Comparison of ENCODE assay signal across 21 cellular contexts in genomic region chr1:226212545-226212944, GRCh38. TPM values are rescaled to one million over a fixed set of nuclear protein-coding genes. Genes with fewer than 3 reads are reported as not detected.
DNase-seq lines count a peak whose midpoint lies in the region; ATAC-seq, FAIRE-seq and TF ChIP-seq lines count a peak whose summit lies in the region.
"Had no signal": no experiment of that assay in that cellular context is flagged by ENCODE, and none has a peak within 500 bp of the region (broad histone marks: within the 10 kb centered on the region; RNA-seq: fewer than 3 reads in every experiment).

No MANE protein-coding gene starts in this region.

- no peaks in the 10 kb centered on the region for H3K79me1 ChIP-seq in H1 (ENCODE audit: low read depth, low read length)

- H3K4ac ChIP-seq in H1 (replicated peaks; ENCODE audit: insufficient read length, low read depth, low read length), result no peak overlapping the region

- TF ChIP-seq RAD21 in H1 (IDR thresholded peaks at IDR 0.05 in 1 of 2, conservative IDR thresholded peaks at IDR 0.05 in 1 of 2; ENCODE audit: low read depth in 2 of 2, low read length in 2 of 2), result no peak

- POLR2A ChIA-PET in H1 (lab: Charles Lee; ENCODE audit: partially characterized antibody), result interaction anchor here (0.6 kb wide), 1 partner anchor 16 kb away, joined by 4 read pairs; no protein-coding TSS in a partner anchor
- POLR2A ChIA-PET in naive thymus-derived CD4-positive, alpha-beta T cell (lab: Charles Lee), result interaction anchor here (0.5 kb wide), 1 partner anchor 89 kb away, joined by 3 read pairs; no protein-coding TSS in a partner anchor

- no peak overlapping the region for H3K4me3 Mint-ChIP-seq in naive thymus-derived CD4-positive, alpha-beta T cell
- H3K4me3 Mint-ChIP-seq: CD4-positive, alpha-beta T cell; HFFc6 had no signal

- no peak overlapping the region for H3K27ac Mint-ChIP-seq in naive thymus-derived CD4-positive, alpha-beta T cell
- H3K27ac Mint-ChIP-seq: CD4-positive, alpha-beta T cell; HFFc6 had no signal

- TF ChIP-seq EP300 in H1 (IDR thresholded peaks at IDR 0.05; ENCODE audit: borderline replicate concordance in 1 of 2, low read depth in 2 of 2, low read length in 2 of 2), result no peak

- H3K4me1 ChIP-seq in HUES64 (ENCODE audit: insufficient read depth, low read length) (peaks cover 41% of the 10 kb centered on the region), H1 (replicated peaks in 1 of 4; ENCODE audit: control insufficient read depth in 3 of 4, insufficient read depth in 4 of 4, low read length in 3 of 4) (peaks cover 2 to 19% (median 8%) of the 10 kb centered on the region in 4 experiments)
- H3K4me1 ChIP-seq in naive thymus-derived CD4-positive, alpha-beta T cell (ENCODE audit: control insufficient read depth in 2 of 2, insufficient read depth in 2 of 2, low read length in 2 of 2), result no peaks in the 10 kb centered on the region
- H3K4me1 ChIP-seq: Caco-2 had no signal

- 92% methylated on average over 8 of the region's 8 CpGs for WGBS in HUES64
- WGBS in H1 (ENCODE audit: extremely low coverage in 1 of 2, insufficient coverage in 1 of 2, insufficient read length in 1 of 2, insufficient replicate concordance in 2 of 2, low coverage in 1 of 2, low lambda C conversion rate in 2 of 2, missing lambda C conversion rate in 1 of 2), 2 experiments, result 84% methylated on average over 8 of the region's 8 CpGs; no CpG with 5 or more reads in 1 of the 2 experiments

- H3K56ac ChIP-seq in H1 (replicated peaks; ENCODE audit: insufficient read length, low read depth, low read length), result no peak overlapping the region

- peak overlapping the region; percentile 3; the same call in 1 of the 2 replicates for H2BK12ac ChIP-seq in H1 (ENCODE audit: low read depth, low read length)

- TF ChIP-seq POLR2A in H1 (IDR thresholded peaks at IDR 0.05; ENCODE audit: control extremely low read depth in 1 of 2, low read depth in 2 of 2, low read length in 2 of 2), result no peak

- no peak overlapping the region; the same call in 1 of the 2 replicates for H2BK5ac ChIP-seq in H1 (ENCODE audit: low read depth, low read length)

- H3K27me3 ChIP-seq in HUES64 (ENCODE audit: insufficient read depth, low read length) (no peaks in the 10 kb centered on the region), H1 (replicated peaks in 1 of 4; ENCODE audit: control insufficient read depth in 3 of 4, extremely low read depth in 1 of 4, insufficient read depth in 3 of 4, low read length in 3 of 4) (peaks cover 0 to 4% (median 1%) of the 10 kb centered on the region in 4 experiments; a peak in 2 of 7 replicates)
- no peaks in the 10 kb centered on the region for H3K27me3 ChIP-seq in naive thymus-derived CD4-positive, alpha-beta T cell (ENCODE audit: control insufficient read depth in 2 of 2, insufficient read depth in 2 of 2, low read length in 2 of 2)

- peak; percentile 16 for ATAC-seq in naive thymus-derived CD4-positive, alpha-beta T cell
- ATAC-seq: HCT116, HepG2 had no signal

- no peaks in the 10 kb centered on the region for H3K23me2 ChIP-seq in H1 (ENCODE audit: low read depth, low read length)

- H3K9me3 Mint-ChIP-seq in naive thymus-derived CD4-positive, alpha-beta T cell, result no peaks in the 10 kb centered on the region
- H3K9me3 Mint-ChIP-seq: CD4-positive, alpha-beta T cell; HFFc6 had no signal

- H3K27ac ChIP-seq in HUES64 (ENCODE audit: low read depth, low read length) (peak overlapping the region; percentile 46; the same call in 1 of the 2 replicates), H1 (ENCODE audit: low read depth, low read length) (no peak overlapping the region)
- no peak overlapping the region for H3K27ac ChIP-seq in naive thymus-derived CD4-positive, alpha-beta T cell (ENCODE audit: low read depth, low read length)
- H3K27ac ChIP-seq: C4-2B, GM23248, HL-60 had no signal

- DNase-seq in H1 (ENCODE audit: low read depth in 1 of 2, low spot score in 2 of 2), result no peak
- no peak for DNase-seq in naive thymus-derived CD4-positive, alpha-beta T cell
- DNase-seq in SIG-M5 treated with dmso at 0.1 percent for 504 hours (lab: John Stamatoyannopoulos, UW; ENCODE audit: unreplicated experiment), result no peak
- no peak for DNase-seq in stimulated activated CD4-positive, alpha-beta T cell treated with anti-CD3 and anti-CD28 coated beads, Interleukin-12 subunit alpha, Interleukin-12 subunit beta, amount 100 ng/mL, for 4 hours
- no peak for DNase-seq in NAMALWA (ENCODE audit: low spot score)
- DNase-seq: ACHN; Caco-2; CD4-positive, alpha-beta T cell; GM23248; H7; HFFc6 had no signal

- H4K20me1 ChIP-seq in H1 (replicated peaks in 1 of 2; ENCODE audit: control insufficient read depth in 1 of 2, insufficient read depth in 2 of 2, low read length in 2 of 2), result no peaks in the 10 kb centered on the region

- H3K9ac ChIP-seq in HUES64 (ENCODE audit: low read depth, low read length), result no peak overlapping the region
- no peak overlapping the region for H3K9ac ChIP-seq in H1 (replicated peaks in 1 of 4; ENCODE audit: extremely low read depth in 1 of 4, low read depth in 3 of 4, low read length in 3 of 4)
- H3K9ac ChIP-seq: GM23248 had no signal

- peak overlapping the region; percentile 40; the same call in 1 of the 2 replicates for H3K18ac ChIP-seq in H1 (ENCODE audit: extremely low read depth, low read length)

- 0 out of 2 replicates have a peak overlapping the region, but pooled peaks have one; percentile 6 for H2BK20ac ChIP-seq in H1 (ENCODE audit: low read length)

- H2BK15ac ChIP-seq in H1 (ENCODE audit: low read length), result no peak overlapping the region

- no peak overlapping the region for H4K5ac ChIP-seq in H1 (ENCODE audit: insufficient read length, low read depth, low read length)

- H3K9me3 ChIP-seq in HUES64 (ENCODE audit: insufficient read depth, low read depth, low read length), result no peaks in the 10 kb centered on the region
- no peaks in the 10 kb centered on the region for H3K9me3 ChIP-seq in H1 (ENCODE audit: insufficient read depth in 2 of 2, low read depth in 1 of 2, low read length in 1 of 2)
- H3K9me3 ChIP-seq in naive thymus-derived CD4-positive, alpha-beta T cell (ENCODE audit: control insufficient read depth in 2 of 3, low read length in 3 of 3), result no peaks in the 10 kb centered on the region
- H3K9me3 ChIP-seq: Caco-2 had no signal

- H3K79me2 ChIP-seq in H1 (ENCODE audit: control insufficient read depth in 1 of 2, insufficient read depth in 2 of 2, low read length in 2 of 2), result no peaks in the 10 kb centered on the region

- no peak overlapping the region for H3K14ac ChIP-seq in H1 (ENCODE audit: insufficient read length)

- H2BK120ac ChIP-seq in H1 (replicated peaks; ENCODE audit: low read depth, low read length), result no peak overlapping the region

- H3K4me1 Mint-ChIP-seq in naive thymus-derived CD4-positive, alpha-beta T cell, result no peaks in the 10 kb centered on the region

- no peak overlapping the region for H4K91ac ChIP-seq in H1 (replicated peaks; ENCODE audit: insufficient read length, low read length)

- no peak overlapping the region for H2AFZ ChIP-seq in H1 (ENCODE audit: low read length)
- H2AFZ ChIP-seq: GM23248 had no signal

- H2AK5ac ChIP-seq in H1 (ENCODE audit: low read depth, low read length), result no peak overlapping the region

- H3K4me3 ChIP-seq in HUES64 (ENCODE audit: low read length), result no peak overlapping the region
- H3K4me3 ChIP-seq in H1 (ENCODE audit: extremely low read depth in 1 of 4, insufficient read depth in 2 of 4, low read depth in 3 of 4, low read length in 4 of 4), result no peak overlapping the region
- no peak overlapping the region for H3K4me3 ChIP-seq in naive thymus-derived CD4-positive, alpha-beta T cell (ENCODE audit: low read length)
- H3K4me3 ChIP-seq: GM23248 had no signal

- intact Hi-C loops in naive thymus-derived CD4-positive, alpha-beta T cell (cut with micrococcal nuclease), result no loop called here

- H3K36me3 Mint-ChIP-seq in naive thymus-derived CD4-positive, alpha-beta T cell, result no peaks in the 10 kb centered on the region

- H3K36me3 ChIP-seq in HUES64 (ENCODE audit: insufficient read depth, low read length) (no peaks in the 10 kb centered on the region), H1 (ENCODE audit: control insufficient read depth in 2 of 4, insufficient read depth in 4 of 4, low read length in 3 of 4) (no peaks in the 10 kb centered on the region)
- H3K36me3 ChIP-seq in naive thymus-derived CD4-positive, alpha-beta T cell (ENCODE audit: control insufficient read depth in 2 of 3, insufficient read depth in 3 of 3, low read length in 3 of 3), result no peaks in the 10 kb centered on the region

- peaks cover 0 to 11% (median 0%) of the 10 kb centered on the region in 5 donors for H3K27me3 Mint-ChIP-seq in naive thymus-derived CD4-positive, alpha-beta T cell
- H3K27me3 Mint-ChIP-seq: CD4-positive, alpha-beta T cell had no signal

- H4K8ac ChIP-seq in H1 (ENCODE audit: extremely low read depth, insufficient read depth, low read length), result no peak overlapping the region

- TF ChIP-seq CTCF in H1 (IDR thresholded peaks at IDR 0.05; ENCODE audit: control extremely low read depth in 1 of 3, insufficient read depth in 1 of 3, low read depth in 1 of 3, low read length in 3 of 3), result no peak

- CTCF ChIA-PET in H1 (lab: Charles Lee; ENCODE audit: partially characterized antibody), result interaction anchor here (1.2 to 6.3 kb wide), 5 partner anchors 10 to 39 kb away, joined by 3 to 39 read pairs (median 11); partner anchors contain the start of gene MIXL1
- CTCF ChIA-PET in naive thymus-derived CD4-positive, alpha-beta T cell (lab: Charles Lee), result no interaction called here

- FAIRE-seq in H1 (lab: Jason Lieb, UNC), result no peak
- FAIRE-seq: A204.1, D721Med, G401.6, GM12891, HepG2 had no signal

- H3K4me2 ChIP-seq in H1 (ENCODE audit: insufficient read depth in 1 of 2, low read depth in 2 of 2, low read length in 2 of 2), result no peak overlapping the region

- H3K23ac ChIP-seq in H1 (ENCODE audit: insufficient read length), result no peak overlapping the region

RNA-seq across cellular contexts. Expression of gene MIXL1, which starts 10.9 kb away (rescaled TPM):
- 36.4 TPM for polyA plus RNA-seq in HUES64 (2013, experiment 1 of 2)
- polyA plus RNA-seq in HUES64 (2013, experiment 2 of 2), result 52.0 TPM
- total RNA-seq in H1 (2021; fragmentation: NEBNext Ultra II Directional; extraction: Animal tissue kit (Norgen Biotek cat#: 25700)), result 1.5 and 2.7 TPM in 2 replicates
- 1.1 and 1.8 TPM in 2 replicates for polyA plus RNA-seq in H1 (2011; rRNA removed)
- 0.92 TPM for polyA plus RNA-seq in H1 (2011; cell fraction: cytosol; rRNA removed)
- 0.51 TPM for polyA plus RNA-seq in H1 (2011; cell fraction: nucleus; rRNA removed)
- polyA plus RNA-seq in H1 (2012, experiment 1 of 2), result 0.74 to 2.0 TPM (median 1.5 TPM) in 4 replicates
- polyA plus RNA-seq in H1 (2012, experiment 2 of 2), result 2.5 TPM
- 1.9 TPM for polyA plus RNA-seq in H1 (2013, experiment 1 of 2)
- polyA plus RNA-seq in H1 (2013, experiment 2 of 2), result 1.7 TPM
- polyA minus RNA-seq in H1 (2011; rRNA and poly(A)+ RNA removed), result 0.59 and 0.73 TPM in 2 replicates
- not detected for polyA minus RNA-seq in H1 (2011; cell fraction: cytosol; rRNA and poly(A)+ RNA removed)
- 0.40 TPM for polyA minus RNA-seq in H1 (2011; cell fraction: nucleus; rRNA and poly(A)+ RNA removed)
- total RNA-seq in naive thymus-derived CD4-positive, alpha-beta T cell, result not detected
- polyA plus RNA-seq in naive thymus-derived CD4-positive, alpha-beta T cell, result not detected
- total RNA-seq: Caco-2; CD4-positive, alpha-beta T cell; GM23248; HT1080 had no signal
- polyA plus RNA-seq: GM23248 had no signal

RNA-seq across cellular contexts. Expression of gene ACBD3, which starts 26.0 kb away (rescaled TPM):
- 19.3 TPM for polyA plus RNA-seq in HUES64 (2013, experiment 1 of 2)
- polyA plus RNA-seq in HUES64 (2013, experiment 2 of 2), result 19.0 TPM
- 28.2 and 29.4 TPM in 2 replicates for total RNA-seq in H1 (2021; fragmentation: NEBNext Ultra II Directional; extraction: Animal tissue kit (Norgen Biotek cat#: 25700))
- 4.1 and 8.4 TPM in 2 replicates for polyA plus RNA-seq in H1 (2011; rRNA removed)
- 13.3 TPM for polyA plus RNA-seq in H1 (2011; cell fraction: cytosol; rRNA removed)
- polyA plus RNA-seq in H1 (2011; cell fraction: nucleus; rRNA removed), result 3.3 TPM
- polyA plus RNA-seq in H1 (2012, experiment 1 of 2), result 13.0 to 20.7 TPM (median 14.7 TPM) in 4 replicates
- polyA plus RNA-seq in H1 (2012, experiment 2 of 2), result 8.4 TPM
- polyA plus RNA-seq in H1 (2013, experiment 1 of 2), result 14.7 TPM
- polyA plus RNA-seq in H1 (2013, experiment 2 of 2), result 14.5 TPM
- polyA minus RNA-seq in H1 (2011; rRNA and poly(A)+ RNA removed), result 14.5 and 17.4 TPM in 2 replicates
- polyA minus RNA-seq in H1 (2011; cell fraction: cytosol; rRNA and poly(A)+ RNA removed), result 22.2 TPM
- polyA minus RNA-seq in H1 (2011; cell fraction: nucleus; rRNA and poly(A)+ RNA removed), result 9.6 TPM
- total RNA-seq in naive thymus-derived CD4-positive, alpha-beta T cell, result 10 to 100 TPM; 19.6 to 29.9 (median 26.1) TPM
- polyA plus RNA-seq in naive thymus-derived CD4-positive, alpha-beta T cell, result 10 to 100 TPM; 15.4 to 21.3 TPM
